Comparison of ENCODE assay signal across 27 cellular contexts in genomic region chr21:42370894-42371654, GRCh38. TPM values are rescaled to one million over a fixed set of nuclear protein-coding genes. Genes with fewer than 3 reads are reported as not detected.
A peak's percentile ranks its signal among the peaks of the same experiment; 100 is the strongest.
DNase-seq lines count a peak whose midpoint lies in the region; ATAC-seq, FAIRE-seq and TF ChIP-seq lines count a peak whose summit lies in the region.
"Had no signal": no experiment of that assay in that cellular context is flagged by ENCODE, and none has a peak within 500 bp of the region (broad histone marks: within the 10 kb centered on the region; RNA-seq: fewer than 3 reads in every experiment).

No MANE protein-coding gene starts in this region.

- peaks cover 0 to 3% (median 0%) of the 10 kb centered on the region in 11 experiments; a peak in 1 of 22 replicates for H3K27me3 ChIP-seq in BLaER1 treated with 17β-estradiol and CSF1 and Interleukin-3, amounts not matched to agents 10 nM and 100 nM
- H3K27me3 ChIP-seq in DND-41 (ENCODE audit: insufficient read depth, low read length, poor library complexity) (no peaks in the 10 kb centered on the region), K562 (ENCODE audit: control insufficient read depth in 2 of 2, insufficient read depth in 2 of 2, low read length in 2 of 2) (peaks cover 12 to 45% of the 10 kb centered on the region in 2 experiments; a peak in 4 of 5 replicates)
- H3K27me3 ChIP-seq: ovary had no signal

- ATAC-seq in DND-41 (ENCODE audit: insufficient read depth, low read depth) (no peak), K562 (peak; percentile 61)
- ATAC-seq: activated T-cell treated with anti-CD3 and anti-CD28 coated beads, Interleukin-2, amount 50 U/mL, for 4 hours; CD8-positive, alpha-beta T cell; PC-3; Right ventricle myocardium inferior had no signal

- H3K27ac Mint-ChIP-seq in neural crest cell (ENCODE audit: unreplicated experiment) = peak overlapping the region; percentile 96
- H3K27ac Mint-ChIP-seq: CD8-positive, alpha-beta T cell had no signal

- POLR2A ChIA-PET in K562 (lab: Yijun Ruan, JAX) = no interaction called here

- 22% methylated on average over 18 of the region's 18 CpGs for WGBS in K562 (ENCODE audit: insufficient coverage, low coverage, missing lambda C conversion rate)

- H3K4me1 Mint-ChIP-seq in neural crest cell = no peaks in the 10 kb centered on the region

- H3K27ac ChIP-seq in BLaER1 treated with 17β-estradiol and CSF1 and Interleukin-3, amounts not matched to agents 10 nM and 100 nM = peak overlapping the region in 4 of 11 experiments; percentile 28 to 61 (median 48); a peak in 6 of 22 replicates
- H3K27ac ChIP-seq in DND-41 (ENCODE audit: low read length) (0 out of 2 replicates have a peak overlapping the region, but pooled peaks have one; percentile 37), K562 (ENCODE audit: extremely low read depth, low read depth, low read length) (no peak overlapping the region)
- H3K27ac ChIP-seq: heart right ventricle, ovary, thoracic aorta, WERI-Rb-1 had no signal

- H3K36me3 ChIP-seq in BLaER1 treated with 17β-estradiol and CSF1 and Interleukin-3, amounts not matched to agents 10 nM and 100 nM = no peaks in the 10 kb centered on the region
- no peaks in the 10 kb centered on the region for H3K36me3 ChIP-seq in DND-41 (ENCODE audit: insufficient read depth, low read length)
- no peaks in the 10 kb centered on the region for H3K36me3 ChIP-seq in K562 (ENCODE audit: control insufficient read depth, insufficient read depth, low read length)
- H3K36me3 ChIP-seq: heart right ventricle, ovary, thoracic aorta, WERI-Rb-1 had no signal

- in situ Hi-C loops in K562 (cut with MboI) = no loop called here

- H3K4me2 ChIP-seq in BLaER1 treated with 17β-estradiol and CSF1 and Interleukin-3, amounts not matched to agents 10 nM and 100 nM = peak overlapping the region in 7 of 11 experiments; percentile 32 to 91 (median 82); a peak in 14 of 22 replicates
- H3K4me2 ChIP-seq in DND-41 (ENCODE audit: insufficient read depth, low read length) (no peak overlapping the region), K562 (ENCODE audit: insufficient read depth, low read length) (no peak overlapping the region; the same call in 1 of the 2 replicates)
- H3K4me2 ChIP-seq: smooth muscle cell had no signal

- no peaks in the 10 kb centered on the region for H3K79me2 ChIP-seq in DND-41 (ENCODE audit: insufficient read depth, low read length)
- H3K79me2 ChIP-seq in K562 (ENCODE audit: control insufficient read depth, insufficient read depth, low read length) = no peaks in the 10 kb centered on the region

- intact Hi-C loops in K562 (cut with micrococcal nuclease) = no loop called here

- no peak overlapping the region; a peak in 1 of 22 replicates for H3K9ac ChIP-seq in BLaER1 treated with 17β-estradiol and CSF1 and Interleukin-3, amounts not matched to agents 10 nM and 100 nM
- H3K9ac ChIP-seq in DND-41 (ENCODE audit: low read depth, low read length) = no peak overlapping the region
- peak overlapping the region in 1 of 2 experiments; percentile 67; a peak in 1 of 4 replicates for H3K9ac ChIP-seq in K562 (ENCODE audit: insufficient read depth in 1 of 2, low read depth in 2 of 2, low read length in 2 of 2)

- no peak overlapping the region for H3K4me3 ChIP-seq in BLaER1 treated with 17β-estradiol and CSF1 and Interleukin-3, amounts not matched to agents 10 nM and 100 nM
- H3K4me3 ChIP-seq in DND-41 (ENCODE audit: low read depth in 1 of 2, low read length in 2 of 2) (no peak overlapping the region), K562 (no peak overlapping the region)
- H3K4me3 ChIP-seq: heart right ventricle, ovary, smooth muscle cell, thoracic aorta had no signal

- TF ChIP-seq CTCF in DND-41 (IDR thresholded peaks at IDR 0.05; ENCODE audit: borderline replicate concordance, extremely low read depth, low read length, poor library complexity, severe bottlenecking) (no peak), K562 (IDR thresholded peaks at IDR 0.05 in 2 of 3, conservative IDR thresholded peaks at IDR 0.05 in 1 of 3; ENCODE audit: insufficient read depth in 2 of 3, low read depth in 1 of 3, low read length in 3 of 3) (no peak), neural crest cell (conservative IDR thresholded peaks at IDR 0.05) (no peak)

- H4K20me1 ChIP-seq in BLaER1 treated with 17β-estradiol and CSF1 and Interleukin-3, amounts not matched to agents 10 nM and 100 nM = no peaks in the 10 kb centered on the region
- H4K20me1 ChIP-seq in DND-41 (ENCODE audit: insufficient read depth, low read length) (no peaks in the 10 kb centered on the region), K562 (replicated peaks; ENCODE audit: control insufficient read depth, insufficient read depth, low read length) (peaks cover 13% of the 10 kb centered on the region; the same call in 1 of the 2 replicates)

- no peak for TF ChIP-seq EP300 in K562 (IDR thresholded peaks at IDR 0.05; ENCODE audit: low read length)

- TF ChIP-seq RAD21 in K562 (CRISPR knock-in tag; conservative IDR thresholded peaks at IDR 0.05 in 1 of 2, IDR thresholded peaks at IDR 0.05 in 1 of 2) = no peak

- H3K4me3 Mint-ChIP-seq in neural crest cell = no peak overlapping the region
- H3K4me3 Mint-ChIP-seq: activated T-cell treated with anti-CD3 and anti-CD28 coated beads, Interleukin-2, amount 50 U/mL, for 4 hours; CD8-positive, alpha-beta T cell; naive B cell had no signal

- H3K27me3 Mint-ChIP-seq in neural crest cell (ENCODE audit: low read depth) = no peaks in the 10 kb centered on the region

- no TSS peak for BruUV-seq in K562 (replicated peaks; lab: Mats Ljungman, UMichigan)

- H3K9me3 ChIP-seq in BLaER1 treated with 17β-estradiol and CSF1 and Interleukin-3, amounts not matched to agents 10 nM and 100 nM (replicated peaks in 1 of 11) = no peaks in the 10 kb centered on the region
- H3K9me3 ChIP-seq in DND-41 (ENCODE audit: insufficient read depth, low read length, severe bottlenecking) (no peaks in the 10 kb centered on the region), K562 (replicated peaks; ENCODE audit: control insufficient read depth, insufficient read depth, low read depth, low read length) (no peaks in the 10 kb centered on the region)
- H3K9me3 ChIP-seq: heart right ventricle, ovary, thoracic aorta had no signal

- no peak for DNase-seq in DND-41
- DNase-seq in K562 (ENCODE audit: extremely low read depth in 1 of 4, low spot score in 3 of 4) = peak; percentile 18 to 60 (median 59)
- no peak for DNase-seq in neural crest cell (ENCODE audit: low read depth, low spot score)
- no peak for DNase-seq in NCI-H524 (lab: John Stamatoyannopoulos, UW)
- DNase-seq in medulla oblongata (ENCODE audit: extremely low spot score) = no peak
- no peak for DNase-seq in NCI-H146 treated with DMSO at 0.1 percent for 48 hours (lab: John Stamatoyannopoulos, UW; ENCODE audit: unreplicated experiment)
- DNase-seq: activated CD4-positive, alpha-beta T cell treated with anti-CD3 and anti-CD28 coated beads, Interleukin-2, amount 50 U/mL, for 4 hours; activated T-cell treated with anti-CD3 and anti-CD28 coated beads, Interleukin-2, amount 50 U/mL, for 4 hours; CD8-positive, alpha-beta T cell; cerebellar nuclear complex; effector CD8-positive, alpha-beta T cell; foreskin fibroblast; heart right ventricle; KG1; mammary epithelial cell; MM.1S; naive B cell; NCI-H1436; NCI-H446 treated with DMSO at 0.1 percent for 48 hours; ovary; PC-3; WERI-Rb-1 had no signal

- no peaks in the 10 kb centered on the region for H3K9me1 ChIP-seq in K562 (ENCODE audit: control insufficient read depth, insufficient read depth, low read length)

- no peak for TF ChIP-seq POLR2A in K562 (conservative IDR thresholded peaks at IDR 0.05)

- CTCF ChIA-PET in K562 (lab: Yijun Ruan, JAX; ENCODE audit: low intra/inter-chr PET ratio) = no interaction called here

- H3K4me1 ChIP-seq in BLaER1 treated with 17β-estradiol and CSF1 and Interleukin-3, amounts not matched to agents 10 nM and 100 nM = peaks cover 15 to 78% (median 55%) of the 10 kb centered on the region in 10 experiments
- H3K4me1 ChIP-seq in DND-41 (ENCODE audit: insufficient read depth, low read length) (no peaks in the 10 kb centered on the region), K562 (replicated peaks in 1 of 2; ENCODE audit: control insufficient read depth in 2 of 2, insufficient read depth in 2 of 2, low read length in 2 of 2) (peaks cover 13 to 35% of the 10 kb centered on the region in 2 experiments; a peak in 4 of 5 replicates)
- H3K4me1 ChIP-seq: heart right ventricle had no signal

- no peaks in the 10 kb centered on the region for H3K36me3 Mint-ChIP-seq in neural crest cell (ENCODE audit: low read depth)
- H3K36me3 Mint-ChIP-seq: CD8-positive, alpha-beta T cell; naive B cell had no signal

- H3K9me3 Mint-ChIP-seq in neural crest cell = no peaks in the 10 kb centered on the region
- H3K9me3 Mint-ChIP-seq: activated T-cell treated with anti-CD3 and anti-CD28 coated beads, Interleukin-2, amount 50 U/mL, for 4 hours; CD8-positive, alpha-beta T cell; naive B cell had no signal

- no peak for FAIRE-seq in K562 (lab: Jason Lieb, UNC)

- no peak overlapping the region for H2AFZ ChIP-seq in DND-41 (ENCODE audit: low read depth, low read length)
- no peak overlapping the region for H2AFZ ChIP-seq in K562 (ENCODE audit: low read depth, low read length)

RNA-seq across cellular contexts. Expression of gene TFF1, which starts 4.7 kb away (rescaled TPM):
- total RNA-seq in K562 (2011; cell fraction: chromatin; rRNA removed; ENCODE audit: low replicate concordance) = not detected in 2 replicates
- total RNA-seq in K562 (2011; cell fraction: nucleolus; rRNA removed) = not detected in 2 replicates
- total RNA-seq in K562 (2011; cell fraction: nucleoplasm; rRNA removed) = not detected in 2 replicates
- not detected in 2 replicates for total RNA-seq in K562 (2014; rRNA removed)
- total RNA-seq in K562 (2014; rRNA removed; fragmentation: Illumina TruSeq; extraction: Trizol) = not detected in 2 replicates
- total RNA-seq in K562 (2015; rRNA removed; fragmentation: Illumina TruSeq; extraction: Trizol) = not detected in 2 replicates
- 0.31 and 0.98 TPM in 2 replicates for total RNA-seq in K562 (2021)
- polyA plus RNA-seq in K562 (2011; rRNA removed) = not detected in 2 replicates
- polyA plus RNA-seq in K562 (2011; cell fraction: cytosol; rRNA removed) = 0.37 TPM in 1 of 2 replicates, not detected in the other
- polyA plus RNA-seq in K562 (2011; cell fraction: nucleus; rRNA removed) = not detected in 2 replicates
- polyA plus RNA-seq in K562 (2012) = 0.43 TPM in 1 of 2 replicates, not detected in the other
- not detected in 2 replicates for polyA plus RNA-seq in K562 (2014; fragmentation: Illumina TruSeq; extraction: Trizol)
- polyA plus RNA-seq in K562 (2014; fragmentation: Nextera tagmentation; extraction: Ambion mirVana) = not detected
- not detected in 2 replicates for polyA plus RNA-seq in K562 (2014; rRNA removed)
- polyA minus RNA-seq in K562 (2011; rRNA and poly(A)+ RNA removed) = not detected in 2 replicates
- polyA minus RNA-seq in K562 (2011; cell fraction: cytosol; rRNA and poly(A)+ RNA removed) = not detected in 2 replicates
- not detected in 2 replicates for polyA minus RNA-seq in K562 (2011; cell fraction: nucleus; rRNA and poly(A)+ RNA removed)
- not detected in 2 replicates for total RNA-seq in neural crest cell
- total RNA-seq: CD8-positive, alpha-beta T cell; heart right ventricle; HT1080; mammary epithelial cell; Right ventricle myocardium inferior had no signal
- polyA plus RNA-seq: heart right ventricle, mammary epithelial cell, ovary had no signal

RNA-seq across cellular contexts. Expression of gene TFF2, which starts 20.3 kb away (rescaled TPM):
- total RNA-seq in K562 (2011; cell fraction: chromatin; rRNA removed; ENCODE audit: low replicate concordance) = not detected in 2 replicates
- not detected in 2 replicates for total RNA-seq in K562 (2011; cell fraction: nucleolus; rRNA removed)
- total RNA-seq in K562 (2011; cell fraction: nucleoplasm; rRNA removed) = not detected in 2 replicates
- total RNA-seq in K562 (2014; rRNA removed) (not detected in 2 replicates), K562 (2014; rRNA removed; fragmentation: Illumina TruSeq; extraction: Trizol) (not detected in 2 replicates), K562 (2015; rRNA removed; fragmentation: Illumina TruSeq; extraction: Trizol) (not detected in 2 replicates), K562 (2021) (not detected in 2 replicates), neural crest cell (not detected in 2 replicates)
- polyA plus RNA-seq in K562 (2011; rRNA removed) (not detected in 2 replicates), K562 (2014; fragmentation: Illumina TruSeq; extraction: Trizol) (not detected in 2 replicates), K562 (2014; fragmentation: Nextera tagmentation; extraction: Ambion mirVana) (not detected), K562 (2014; rRNA removed) (not detected in 2 replicates)
- not detected in 2 replicates for polyA plus RNA-seq in K562 (2011; cell fraction: cytosol; rRNA removed)
- not detected in 2 replicates for polyA plus RNA-seq in K562 (2011; cell fraction: nucleus; rRNA removed)
- polyA plus RNA-seq in K562 (2012) = not detected in 2 replicates
- not detected in 2 replicates for polyA minus RNA-seq in K562 (2011; rRNA and poly(A)+ RNA removed)
- polyA minus RNA-seq in K562 (2011; cell fraction: cytosol; rRNA and poly(A)+ RNA removed) = not detected in 2 replicates
- polyA minus RNA-seq in K562 (2011; cell fraction: nucleus; rRNA and poly(A)+ RNA removed) = not detected in 2 replicates
- total RNA-seq: activated T-cell treated with anti-CD3 and anti-CD28 coated beads, Interleukin-2, amount 50 U/mL, for 4 hours; CD8-positive, alpha-beta T cell; heart right ventricle; HT1080; mammary epithelial cell; Right ventricle myocardium inferior; smooth muscle cell had no signal
- polyA plus RNA-seq: heart right ventricle, mammary epithelial cell, ovary, smooth muscle cell had no signal

RNA-seq across cellular contexts. Expression of gene TMPRSS3, which starts 24.8 kb away (rescaled TPM):
- 0.21 TPM in 1 of 2 replicates, not detected in the other for total RNA-seq in K562 (2011; cell fraction: chromatin; rRNA removed; ENCODE audit: low replicate concordance)
- total RNA-seq in K562 (2011; cell fraction: nucleolus; rRNA removed) = not detected in 2 replicates
- total RNA-seq in K562 (2011; cell fraction: nucleoplasm; rRNA removed) = not detected in 2 replicates
- total RNA-seq in K562 (2014; rRNA removed) (not detected in 2 replicates), K562 (2014; rRNA removed; fragmentation: Illumina TruSeq; extraction: Trizol) (not detected in 2 replicates), K562 (2015; rRNA removed; fragmentation: Illumina TruSeq; extraction: Trizol) (not detected in 2 replicates), K562 (2021) (not detected in 2 replicates), neural crest cell (not detected in 2 replicates)
- polyA plus RNA-seq in K562 (2011; rRNA removed) (0.04 and 0.07 TPM in 2 replicates), K562 (2014; fragmentation: Illumina TruSeq; extraction: Trizol) (not detected in 2 replicates), K562 (2014; fragmentation: Nextera tagmentation; extraction: Ambion mirVana) (not detected), K562 (2014; rRNA removed) (not detected in 2 replicates)
- 0.13 and 0.25 TPM in 2 replicates for polyA plus RNA-seq in K562 (2011; cell fraction: cytosol; rRNA removed)
- polyA plus RNA-seq in K562 (2011; cell fraction: nucleus; rRNA removed) = 0.18 TPM in 2 replicates
- 0.03 and 0.04 TPM in 2 replicates for polyA plus RNA-seq in K562 (2012)
- polyA minus RNA-seq in K562 (2011; rRNA and poly(A)+ RNA removed) = not detected in 2 replicates
- polyA minus RNA-seq in K562 (2011; cell fraction: cytosol; rRNA and poly(A)+ RNA removed) = 2.2 TPM in 1 of 2 replicates, not detected in the other
- polyA minus RNA-seq in K562 (2011; cell fraction: nucleus; rRNA and poly(A)+ RNA removed) = 1.1 TPM in 1 of 2 replicates, not detected in the other
- total RNA-seq: HT1080, PC-3, Right ventricle myocardium inferior, smooth muscle cell, thoracic aorta had no signal
- polyA plus RNA-seq: mammary epithelial cell, smooth muscle cell had no signal

RNA-seq across cellular contexts. Expression of gene UBASH3A, which starts 32.6 kb away (rescaled TPM):
- total RNA-seq in K562 (2011; cell fraction: chromatin; rRNA removed; ENCODE audit: low replicate concordance) = 1.1 and 3.3 TPM in 2 replicates
- 3.2 and 3.8 TPM in 2 replicates for total RNA-seq in K562 (2011; cell fraction: nucleolus; rRNA removed)
- total RNA-seq in K562 (2011; cell fraction: nucleoplasm; rRNA removed) = 1.0 and 2.0 TPM in 2 replicates
- total RNA-seq in K562 (2014; rRNA removed) (1.4 and 2.9 TPM in 2 replicates), K562 (2014; rRNA removed; fragmentation: Illumina TruSeq; extraction: Trizol) (0.35 and 0.47 TPM in 2 replicates), K562 (2015; rRNA removed; fragmentation: Illumina TruSeq; extraction: Trizol) (0.90 and 1.1 TPM in 2 replicates), K562 (2021) (1.5 and 1.8 TPM in 2 replicates), neural crest cell (not detected in 2 replicates)
- polyA plus RNA-seq in K562 (2011; rRNA removed) (1.4 and 4.4 TPM in 2 replicates), K562 (2014; fragmentation: Illumina TruSeq; extraction: Trizol) (1.1 and 1.4 TPM in 2 replicates), K562 (2014; fragmentation: Nextera tagmentation; extraction: Ambion mirVana) (under 1 TPM; 0.23 to 0.25 TPM), K562 (2014; rRNA removed) (1.0 and 1.4 TPM in 2 replicates)
- polyA plus RNA-seq in K562 (2011; cell fraction: cytosol; rRNA removed) = 2.1 and 4.7 TPM in 2 replicates
- polyA plus RNA-seq in K562 (2011; cell fraction: nucleus; rRNA removed) = 24.2 and 29.1 TPM in 2 replicates
- 1.1 and 1.5 TPM in 2 replicates for polyA plus RNA-seq in K562 (2012)
- 1.4 and 2.2 TPM in 2 replicates for polyA minus RNA-seq in K562 (2011; rRNA and poly(A)+ RNA removed)
- polyA minus RNA-seq in K562 (2011; cell fraction: cytosol; rRNA and poly(A)+ RNA removed) = 1.3 and 3.1 TPM in 2 replicates
- 7.9 and 15.2 TPM in 2 replicates for polyA minus RNA-seq in K562 (2011; cell fraction: nucleus; rRNA and poly(A)+ RNA removed)
- total RNA-seq: HT1080, mammary epithelial cell, Right ventricle myocardium inferior, smooth muscle cell had no signal
- polyA plus RNA-seq: mammary epithelial cell, smooth muscle cell had no signal

RNA-seq across cellular contexts. Expression of gene TFF3, which starts 55.9 kb away (rescaled TPM):
- not detected in 2 replicates for total RNA-seq in K562 (2011; cell fraction: chromatin; rRNA removed; ENCODE audit: low replicate concordance)
- total RNA-seq in K562 (2011; cell fraction: nucleolus; rRNA removed) = not detected in 2 replicates
- total RNA-seq in K562 (2011; cell fraction: nucleoplasm; rRNA removed) = not detected in 2 replicates
- total RNA-seq in K562 (2014; rRNA removed) = not detected in 2 replicates
- total RNA-seq in K562 (2014; rRNA removed; fragmentation: Illumina TruSeq; extraction: Trizol) = not detected in 2 replicates
- total RNA-seq in K562 (2015; rRNA removed; fragmentation: Illumina TruSeq; extraction: Trizol) = not detected in 2 replicates
- 0.72 and 0.78 TPM in 2 replicates for total RNA-seq in K562 (2021)
- polyA plus RNA-seq in K562 (2011; rRNA removed) = 0.07 TPM in 1 of 2 replicates, not detected in the other
- polyA plus RNA-seq in K562 (2011; cell fraction: cytosol; rRNA removed) = not detected in 2 replicates
- not detected in 2 replicates for polyA plus RNA-seq in K562 (2011; cell fraction: nucleus; rRNA removed)
- polyA plus RNA-seq in K562 (2012) = 0.22 TPM in 1 of 2 replicates, not detected in the other
- not detected in 2 replicates for polyA plus RNA-seq in K562 (2014; fragmentation: Illumina TruSeq; extraction: Trizol)
- polyA plus RNA-seq in K562 (2014; fragmentation: Nextera tagmentation; extraction: Ambion mirVana) = not detected
- not detected in 2 replicates for polyA plus RNA-seq in K562 (2014; rRNA removed)
- not detected in 2 replicates for polyA minus RNA-seq in K562 (2011; rRNA and poly(A)+ RNA removed)
- not detected in 2 replicates for polyA minus RNA-seq in K562 (2011; cell fraction: cytosol; rRNA and poly(A)+ RNA removed)
- polyA minus RNA-seq in K562 (2011; cell fraction: nucleus; rRNA and poly(A)+ RNA removed) = not detected in 2 replicates
- not detected in 2 replicates for total RNA-seq in neural crest cell
- total RNA-seq: CD8-positive, alpha-beta T cell; HT1080; mammary epithelial cell; smooth muscle cell had no signal
- polyA plus RNA-seq: mammary epithelial cell had no signal

Comparison
In these comparisons a context has a peak if more than half of its experiments do, and no peak if none do; other contexts are left out.
1. H3K4me2 ChIP-seq: peak in BLaER1 treated with 17β-estradiol and CSF1 and Interleukin-3, amounts not matched to agents 10 nM and 100 nM (7 of 11); none in DND-41 (single experiment) and K562 (single experiment).
2. DNase-seq: peak in K562 (4 of 4); none in DND-41 (single experiment), neural crest cell (single experiment), NCI-H524 (0 of 2), medulla oblongata (single experiment) and NCI-H146 treated with DMSO at 0.1 percent for 48 hours (single experiment).